8 cellular contexts compared by ENCODE assay signal in genomic region chr6:31619805-31620585, GRCh38. TPM values are rescaled to one million over a fixed set of nuclear protein-coding genes. Genes with fewer than 3 reads are reported as not detected.
A peak's percentile ranks its signal among the peaks of the same experiment; 100 is the strongest.
DNase-seq lines count a peak whose midpoint lies in the region; ATAC-seq and TF ChIP-seq lines count a peak whose summit lies in the region.

No MANE protein-coding gene starts in this region.

- peak overlapping the region; percentile 64 for H3K4me3 ChIP-seq in BJ (ENCODE audit: low read depth, low read length)

- DNase-seq in BJ (ENCODE audit: low read depth) (peak; percentile 97), GM19240 (ENCODE audit: insufficient read length, low spot score) (peak; percentile 79), NCI-H524 (lab: John Stamatoyannopoulos, UW) (peak; percentile 98), kidney glomerular epithelial cell (lab: John Stamatoyannopoulos, UW) (peak; percentile 99)
- peak; percentile 91 to 97 for DNase-seq in activated CD4-positive, alpha-beta T cell treated with anti-CD3 and anti-CD28 coated beads for 4 hours
- DNase-seq in stimulated activated CD4-positive, alpha-beta T cell treated with anti-CD3 and anti-CD28 coated beads, Interleukin-15, amount 100 ng/mL, for 48 hours (ENCODE audit: low read depth in 2 of 2): peak; percentile 97 to 98

- CTCF ChIA-PET in BJ (lab: Yijun Ruan, JAX): interaction anchor here (3.6 kb wide), 1 partner anchor 22 kb away, joined by 18 read pairs; no protein-coding TSS in a partner anchor

- ATAC-seq in HG03457 (IDR thresholded peaks at IDR 0.05; ENCODE audit: unreplicated experiment): peak; percentile 65

- H3K27ac ChIP-seq in cingulate gyrus (ENCODE audit: low read depth, low read length): peak overlapping the region; percentile 97

- TF ChIP-seq CTCF in BJ (IDR thresholded peaks at IDR 0.05; ENCODE audit: insufficient read depth, low read depth, low read length): no peak

- no peaks in the 10 kb centered on the region for H3K27me3 ChIP-seq in BJ (ENCODE audit: control insufficient read depth, insufficient read depth, low read length)

- POLR2A ChIA-PET in BJ (lab: Charles Lee): no interaction called here

- peaks cover 10% of the 10 kb centered on the region for H3K36me3 ChIP-seq in BJ (ENCODE audit: control insufficient read depth, insufficient read depth, low read length)

RNA-seq across cellular contexts. Expression of gene PRRC2A, which starts 0.5 kb away (rescaled TPM):
- polyA plus RNA-seq in BJ (2011; rRNA removed): 23.8 and 47.3 TPM in 2 replicates
- polyA minus RNA-seq in BJ (2011; rRNA and poly(A)+ RNA removed): 38.1 and 43.8 TPM in 2 replicates

RNA-seq across cellular contexts. Expression of gene AIF1, which starts 5.0 kb away (rescaled TPM):
- polyA plus RNA-seq in BJ (2011; rRNA removed): not detected in 2 replicates
- polyA minus RNA-seq in BJ (2011; rRNA and poly(A)+ RNA removed): not detected in 2 replicates

RNA-seq across cellular contexts. Expression of gene NCR3, which starts 27.2 kb away (rescaled TPM):
- not detected in 2 replicates for polyA plus RNA-seq in BJ (2011; rRNA removed)
- polyA minus RNA-seq in BJ (2011; rRNA and poly(A)+ RNA removed): not detected in 2 replicates

RNA-seq across cellular contexts. Expression of gene BAG6, which starts 32.5 kb away (rescaled TPM):
- polyA plus RNA-seq in BJ (2011; rRNA removed): 42.6 and 113 TPM in 2 replicates
- 100 and 123 TPM in 2 replicates for polyA minus RNA-seq in BJ (2011; rRNA and poly(A)+ RNA removed)

RNA-seq across cellular contexts. Expression of gene LST1, which starts 33.9 kb away (rescaled TPM):
- 0.18 and 0.42 TPM in 2 replicates for polyA plus RNA-seq in BJ (2011; rRNA removed)
- polyA minus RNA-seq in BJ (2011; rRNA and poly(A)+ RNA removed): not detected in 2 replicates

Comparison
In these comparisons a context has a peak if more than half of its experiments do, and no peak if none do; other contexts are left out.
1. Peak in every context shown above with its lines: DNase-seq, ATAC-seq, H3K4me3 ChIP-seq and H3K27ac ChIP-seq.